In genomic region chr9:130237071-130237470, GRCh38 we compare ENCODE assay signal across 21 cellular contexts. TPM values are rescaled to one million over a fixed set of nuclear protein-coding genes. Genes with fewer than 3 reads are reported as not detected.
A peak's percentile ranks its signal among the peaks of the same experiment; 100 is the strongest.
DNase-seq lines count a peak whose midpoint lies in the region; FAIRE-seq and TF ChIP-seq lines count a peak whose summit lies in the region.
"Had no signal": no experiment of that assay in that cellular context is flagged by ENCODE, and none has a peak within 500 bp of the region (broad histone marks: within the 10 kb centered on the region; RNA-seq: fewer than 3 reads in every experiment).

No MANE protein-coding gene starts in this region.

- H3K4me3 ChIP-seq in H7 (ENCODE audit: insufficient read depth, low read depth, low read length), result no peak overlapping the region
- H3K4me3 ChIP-seq in keratinocyte (ENCODE audit: control insufficient read depth in 2 of 3, extremely low read depth in 1 of 3, insufficient read depth in 2 of 3, low read depth in 1 of 3, low read length in 3 of 3), result no peak overlapping the region
- no peak overlapping the region for H3K4me3 ChIP-seq in stomach
- no peak overlapping the region for H3K4me3 ChIP-seq in OCI-LY7 (ENCODE audit: low read depth, low read length, poor library complexity, severe bottlenecking)

- no peaks in the 10 kb centered on the region for H3K9me3 Mint-ChIP-seq in chondrocyte (ENCODE audit: low read depth)
- H3K9me3 Mint-ChIP-seq: stimulated activated naive B cell treated with anti-CD40 and anti-IgM and Interleukin-4, amounts not matched to agents 10 μg/mL and 1 μg/mL and 100 μg/mL, for 72 hours had no signal

- intact Hi-C loops in stomach (cut with DNase I; ENCODE audit: low total_unique reads), result no loop called here
- intact Hi-C loops in OCI-LY7 (cut with micrococcal nuclease; ENCODE audit: unreplicated experiment), result no loop called here

- peak; percentile 3 for DNase-seq in H7
- peak; percentile 34 for DNase-seq in chondrocyte (ENCODE audit: low spot score)
- no peak for DNase-seq in keratinocyte (ENCODE audit: low read depth, low spot score)
- no peak for DNase-seq in stomach
- no peak for DNase-seq in OCI-LY7 (ENCODE audit: low spot score)
- DNase-seq in NCI-H1930 (lab: John Stamatoyannopoulos, UW), result no peak
- no peak for DNase-seq in medulla oblongata (ENCODE audit: extremely low spot score)
- DNase-seq in cerebellum (ENCODE audit: low spot score), result no peak
- DNase-seq: activated CD4-positive, CD25-positive, alpha-beta regulatory T cell; activated CD8-positive, alpha-beta memory T cell treated with anti-CD3 and anti-CD28 coated beads for 24 hours; KBM-7; midbrain; NCI-H1092; NCI-H526 treated with DMSO at 0.1 percent for 48 hours; OCI-M1; stimulated activated naive B cell treated with anti-CD40 and anti-IgM and Interleukin-4, amounts not matched to agents 10 μg/mL and 1 μg/mL and 100 μg/mL, for 72 hours had no signal

- peak overlapping the region; percentile 67 for H3K4me2 ChIP-seq in keratinocyte (ENCODE audit: control insufficient read depth, extremely low read depth, insufficient read depth, low read depth, low read length)
- H3K4me2 ChIP-seq in OCI-LY7 (ENCODE audit: low read length), result no peak overlapping the region

- POLR2A ChIA-PET in OCI-LY7 (lab: Charles Lee), result no interaction called here

- peaks cover 20% of the 10 kb centered on the region for H3K4me1 ChIP-seq in keratinocyte (ENCODE audit: control insufficient read depth, extremely low read depth, insufficient read depth, low read length)
- peaks cover 7 to 28% (median 13%) of the 10 kb centered on the region in 4 donors for H3K4me1 ChIP-seq in stomach
- H3K4me1 ChIP-seq in OCI-LY7 (ENCODE audit: insufficient read depth, low read length, poor library complexity, severe bottlenecking), result peaks cover 16% of the 10 kb centered on the region

- H3K27me3 ChIP-seq in H7 (ENCODE audit: control insufficient read depth, insufficient read depth, low read length), result no peaks in the 10 kb centered on the region
- H3K27me3 ChIP-seq in keratinocyte (ENCODE audit: control insufficient read depth, extremely low read depth, insufficient read depth, low read length), result no peaks in the 10 kb centered on the region
- no peaks in the 10 kb centered on the region for H3K27me3 ChIP-seq in stomach

- CTCF ChIA-PET in OCI-LY7 (lab: Charles Lee; ENCODE audit: unreplicated experiment), result no interaction called here

- H3K79me2 ChIP-seq in keratinocyte (ENCODE audit: control insufficient read depth, insufficient read depth, low read length) (no peaks in the 10 kb centered on the region), OCI-LY7 (ENCODE audit: insufficient read depth, low read depth, low read length) (no peaks in the 10 kb centered on the region)

- peaks cover 9% of the 10 kb centered on the region for H3K4me1 Mint-ChIP-seq in chondrocyte (ENCODE audit: low read depth)

- no peaks in the 10 kb centered on the region for H3K9me1 ChIP-seq in keratinocyte (ENCODE audit: control insufficient read depth, extremely low read depth, insufficient read depth, low read length)

- dilution Hi-C loops in keratinocyte (cut with MboI; ENCODE audit: extremely low pct_ligation_motif_present, low sequenced_read_pairs), result no loop called here

- H3K9ac ChIP-seq in keratinocyte (ENCODE audit: control insufficient read depth, extremely low read depth, insufficient read depth, low read length), result peak overlapping the region; percentile 43

- H3K9me3 ChIP-seq in keratinocyte (ENCODE audit: control insufficient read depth, low read depth, low read length), result no peaks in the 10 kb centered on the region
- H3K9me3 ChIP-seq in stomach, result no peaks in the 10 kb centered on the region
- H3K9me3 ChIP-seq in OCI-LY7 (ENCODE audit: low read length), result no peaks in the 10 kb centered on the region

- H3K27ac ChIP-seq in keratinocyte (ENCODE audit: control insufficient read depth, insufficient read depth, low read length), result peak overlapping the region; percentile 43
- H3K27ac ChIP-seq in stomach, result peak overlapping the region in 3 of 5 donors; percentile 4 to 74 (median 38)
- H3K27ac ChIP-seq in OCI-LY7 (ENCODE audit: low read depth, low read length, poor library complexity, severe bottlenecking), result no peak overlapping the region

- no peak for TF ChIP-seq POLR2A in stomach (IDR thresholded peaks at IDR 0.05)

- TF ChIP-seq CTCF in chondrocyte (IDR thresholded peaks at IDR 0.05), result no peak
- no peak for TF ChIP-seq CTCF in keratinocyte (optimal IDR thresholded peaks at IDR 0.05 in 1 of 3, IDR thresholded peaks at IDR 0.05 in 1 of 3, conservative IDR thresholded peaks at IDR 0.05 in 1 of 3; ENCODE audit: extremely low read depth in 1 of 3, insufficient read depth in 2 of 3, low read length in 3 of 3)
- no peak for TF ChIP-seq CTCF in stomach (IDR thresholded peaks at IDR 0.05)
- no peak for TF ChIP-seq CTCF in OCI-LY7 (conservative IDR thresholded peaks at IDR 0.05; ENCODE audit: low read length)

- H3K27ac Mint-ChIP-seq in chondrocyte (ENCODE audit: unreplicated experiment), result no peak overlapping the region
- H3K27ac Mint-ChIP-seq: stimulated activated naive B cell treated with anti-CD40 and anti-IgM and Interleukin-4, amounts not matched to agents 10 μg/mL and 1 μg/mL and 100 μg/mL, for 72 hours had no signal

- no peak for FAIRE-seq in keratinocyte (lab: Jason Lieb, UNC)
- FAIRE-seq: GM19239, H54, urothelium cell line had no signal

- H4K20me1 ChIP-seq in keratinocyte (ENCODE audit: control insufficient read depth, extremely low read depth, insufficient read depth, low read length) (no peaks in the 10 kb centered on the region), OCI-LY7 (ENCODE audit: insufficient read depth, low read length) (no peaks in the 10 kb centered on the region)

- H3K27me3 Mint-ChIP-seq in chondrocyte (ENCODE audit: low read depth), result no peaks in the 10 kb centered on the region

- H3K4me3 Mint-ChIP-seq in chondrocyte (ENCODE audit: unreplicated experiment), result no peak overlapping the region
- H3K4me3 Mint-ChIP-seq: stimulated activated naive B cell treated with anti-CD40 and anti-IgM and Interleukin-4, amounts not matched to agents 10 μg/mL and 1 μg/mL and 100 μg/mL, for 72 hours had no signal

- H2AFZ ChIP-seq in keratinocyte (ENCODE audit: control insufficient read depth, low read length), result peak overlapping the region; percentile 41
- H2AFZ ChIP-seq in OCI-LY7 (ENCODE audit: low read length), result no peak overlapping the region

- no peaks in the 10 kb centered on the region; the same call in 1 of the 2 replicates for H3K36me3 ChIP-seq in H7 (replicated peaks; ENCODE audit: control insufficient read depth, insufficient read depth, low read length)
- H3K36me3 ChIP-seq in keratinocyte (ENCODE audit: control insufficient read depth in 2 of 2, extremely low read depth in 1 of 2, insufficient read depth in 2 of 2, low read length in 2 of 2), result peaks cover 11 to 13% of the 10 kb centered on the region in 2 experiments
- peaks cover 0 to 22% (median 10%) of the 10 kb centered on the region in 4 donors for H3K36me3 ChIP-seq in stomach
- no peaks in the 10 kb centered on the region for H3K36me3 ChIP-seq in OCI-LY7 (ENCODE audit: insufficient read depth, low read length)

- no peak for TF ChIP-seq EP300 in stomach (IDR thresholded peaks at IDR 0.05)

- no TSS peak for BruUV-seq in OCI-LY7 (replicated peaks; lab: Mats Ljungman, UMichigan)

- WGBS in stomach, 5 donors, result 54 to 73% (median 69%) methylated on average over 11 of the region's 11 CpGs

- peaks cover 10% of the 10 kb centered on the region for H3K36me3 Mint-ChIP-seq in chondrocyte (ENCODE audit: low read depth)

- H3K9me2 ChIP-seq in OCI-LY7 (ENCODE audit: insufficient read depth, low read length), result no peaks in the 10 kb centered on the region

RNA-seq across cellular contexts. Expression of gene HMCN2, which starts 28.5 kb away (rescaled TPM):
- 2.3 and 5.2 TPM in 2 replicates for total RNA-seq in H7 (2014; rRNA removed; shearing (Covaris generic))
- total RNA-seq in chondrocyte (0.05 to 0.36 TPM (median 0.10 TPM) in 3 replicates), stomach (10 to 100 TPM in 1 of 5 donors, 1 to 10 TPM in 4; 1.7 to 21.1 (median 7.5) TPM), OCI-LY7 (2022) (not detected in 2 replicates), cerebellum (2.3 TPM)
- polyA plus RNA-seq in keratinocyte (0.03 TPM in 1 of 3 replicates, not detected in the others), stomach (1 to 10 TPM; 1.1 to 7.3 (median 1.2) TPM)
- not detected for polyA plus RNA-seq in keratinocyte (2011; ENCODE audit: low read depth)
- not detected in 2 replicates for polyA plus RNA-seq in keratinocyte (2011; cell fraction: cytosol; rRNA removed)
- not detected in 2 replicates for polyA plus RNA-seq in keratinocyte (2011; cell fraction: nucleus; rRNA removed)
- polyA plus RNA-seq in keratinocyte (2012; ENCODE audit: low replicate concordance), result 0.04 TPM in 1 of 2 replicates, not detected in the other
- not detected in 3 replicates for polyA minus RNA-seq in keratinocyte
- not detected for polyA minus RNA-seq in keratinocyte (2011; cell fraction: cytosol; rRNA and poly(A)+ RNA removed)
- polyA minus RNA-seq in keratinocyte (2011; cell fraction: nucleus; rRNA and poly(A)+ RNA removed), result 0.11 TPM in 1 of 2 replicates, not detected in the other
- total RNA-seq in OCI-LY7 (2014; rRNA removed; shearing (Covaris generic)), result not detected in 2 replicates
- total RNA-seq: kidney epithelial cell; T-helper 2 cell treated with Interferon-gamma antibody and Interleukin-4, amounts not matched to agents 100 ng/mL and 5 ng/mL, for 36 hours had no signal

Comparison
In these comparisons a context has a peak if more than half of its experiments do, and no peak if none do; other contexts are left out.
1. DNase-seq: peak in H7 (single experiment) and chondrocyte (single experiment); none in keratinocyte (single experiment), stomach (single experiment), OCI-LY7 (single experiment), NCI-H1930 (0 of 2), medulla oblongata (single experiment) and cerebellum (single experiment).